12 cellular contexts compared by ENCODE assay signal in genomic region chr2:195477248-195477995, GRCh38.
DNase-seq lines count a peak whose midpoint lies in the region; ATAC-seq and TF ChIP-seq lines count a peak whose summit lies in the region.
"Had no signal": no experiment of that assay in that cellular context is flagged by ENCODE, and none has a peak within 500 bp of the region (broad histone marks: within the 10 kb centered on the region; RNA-seq: fewer than 3 reads in every experiment).

No MANE protein-coding gene starts in this region.

- no peak overlapping the region for H2BK12ac ChIP-seq in mesenchymal stem cell (ENCODE audit: low read length in 2 of 2)

- no peak overlapping the region for H2BK120ac ChIP-seq in mesenchymal stem cell (ENCODE audit: low read depth, low read length)

- H3K9me3 ChIP-seq in SJSA1 (replicated peaks), result no peaks in the 10 kb centered on the region
- no peaks in the 10 kb centered on the region for H3K9me3 ChIP-seq in mesenchymal stem cell (ENCODE audit: control insufficient read depth, low read length)
- H3K9me3 ChIP-seq in BE2C, result no peaks in the 10 kb centered on the region
- H3K9me3 ChIP-seq: transverse colon had no signal

- no peak overlapping the region for H3K14ac ChIP-seq in mesenchymal stem cell (ENCODE audit: low read length in 2 of 2)

- H4K8ac ChIP-seq in mesenchymal stem cell (ENCODE audit: low read length), result no peak overlapping the region

- H3K27me3 ChIP-seq in SJSA1 (replicated peaks) (no peaks in the 10 kb centered on the region), mesenchymal stem cell (ENCODE audit: control insufficient read depth in 1 of 2, insufficient read depth in 1 of 2, low read length in 2 of 2) (no peaks in the 10 kb centered on the region), BE2C (no peaks in the 10 kb centered on the region)
- H3K27me3 ChIP-seq: transverse colon had no signal

- no peak overlapping the region for H2BK5ac ChIP-seq in mesenchymal stem cell (ENCODE audit: low read depth, low read length, poor library complexity, severe bottlenecking)

- peak in 1 of 2 experiments; percentile 76 for DNase-seq in SJSA1 (ENCODE audit: low read depth in 1 of 2, low spot score in 2 of 2)
- DNase-seq in mesenchymal stem cell, result peak; percentile 87
- no peak for DNase-seq in stimulated activated naive CD4-positive, alpha-beta T cell treated with Interleukin-2 at 50 U/mL for 16 hours (lab: John Stamatoyannopoulos, UW)
- no peak for DNase-seq in stimulated activated CD4-positive, alpha-beta T cell treated with anti-CD3 and anti-CD28 coated beads, Interleukin-12 subunit alpha, Interleukin-12 subunit beta, amount 100 ng/mL, for 4 hours
- no peak for DNase-seq in BE2C
- no peak for DNase-seq in HUDEP-2 (lab: John Stamatoyannopoulos, UW; ENCODE audit: unreplicated experiment in 76 of 76)
- DNase-seq: NCI-H146, transverse colon had no signal

- no peak overlapping the region for H2AK5ac ChIP-seq in mesenchymal stem cell (ENCODE audit: low read length, severe bottlenecking)

- H3K36me3 ChIP-seq in SJSA1 (no peaks in the 10 kb centered on the region), mesenchymal stem cell (ENCODE audit: control insufficient read depth in 1 of 2, insufficient read depth in 2 of 2, low read depth in 1 of 2, low read length in 2 of 2) (no peaks in the 10 kb centered on the region), BE2C (no peaks in the 10 kb centered on the region)
- H3K36me3 ChIP-seq: transverse colon had no signal

- H3K18ac ChIP-seq in mesenchymal stem cell (ENCODE audit: low read depth in 1 of 2, low read length in 2 of 2), result no peak overlapping the region

- no peak for TF ChIP-seq CTCF in BE2C (IDR thresholded peaks at IDR 0.05; ENCODE audit: low read depth, low read length)

- H3K27ac ChIP-seq in SJSA1 (peak overlapping the region; percentile 8), mesenchymal stem cell (ENCODE audit: low read length, poor library complexity, severe bottlenecking) (no peak overlapping the region)
- H3K27ac ChIP-seq: SK-N-MC, transverse colon had no signal

- H3K4ac ChIP-seq in mesenchymal stem cell (ENCODE audit: low read depth in 1 of 2, low read length in 2 of 2), result no peak overlapping the region

- 0% methylated on average over 1 of the region's 2 CpGs for WGBS in mesenchymal stem cell

- H3K4me2 ChIP-seq in mesenchymal stem cell (ENCODE audit: low read length, poor library complexity, severe bottlenecking), result no peak overlapping the region

- H3K23ac ChIP-seq in mesenchymal stem cell (ENCODE audit: low read length in 2 of 2), result no peak overlapping the region

- no peak overlapping the region for H2BK15ac ChIP-seq in mesenchymal stem cell (ENCODE audit: low read depth, poor library complexity, severe bottlenecking)

- peaks cover 10% of the 10 kb centered on the region for H3K4me1 ChIP-seq in SJSA1 (replicated peaks)
- H3K4me1 ChIP-seq in mesenchymal stem cell (ENCODE audit: control insufficient read depth, insufficient read depth, low read depth, low read length), result no peaks in the 10 kb centered on the region
- no peaks in the 10 kb centered on the region; the same call in 1 of the 2 replicates for H3K4me1 ChIP-seq in BE2C
- H3K4me1 ChIP-seq: transverse colon had no signal

- no peak overlapping the region for H3K4me3 ChIP-seq in SJSA1
- H3K4me3 ChIP-seq in mesenchymal stem cell (ENCODE audit: insufficient read depth in 1 of 2, low read depth in 1 of 2, low read length in 2 of 2), result no peak overlapping the region
- no peak overlapping the region for H3K4me3 ChIP-seq in BE2C (ENCODE audit: low read depth, low read length)
- H3K4me3 ChIP-seq: SK-N-MC, transverse colon had no signal

- H4K91ac ChIP-seq in mesenchymal stem cell (ENCODE audit: low read length), result no peak overlapping the region

- H3K79me1 ChIP-seq in mesenchymal stem cell (replicated peaks; ENCODE audit: low read length, poor library complexity, severe bottlenecking), result no peaks in the 10 kb centered on the region

- ATAC-seq in GM18868 (IDR thresholded peaks at IDR 0.05; ENCODE audit: unreplicated experiment) (peak; percentile 65), HG02642 (IDR thresholded peaks at IDR 0.05; ENCODE audit: poor library complexity, unreplicated experiment) (peak; percentile 73)
- ATAC-seq: sciatic nerve had no signal

- no peak overlapping the region for H2AFZ ChIP-seq in mesenchymal stem cell (ENCODE audit: low read depth, low read length)

- no peak overlapping the region for H3K9ac ChIP-seq in mesenchymal stem cell (ENCODE audit: low read length)
